Comparison of ENCODE assay signal across 16 cellular contexts in genomic region chr7:70566659-70567058, GRCh38.
DNase-seq lines count a peak whose midpoint lies in the region; ATAC-seq and TF ChIP-seq lines count a peak whose summit lies in the region.
"Had no signal": no experiment of that assay in that cellular context is flagged by ENCODE, and none has a peak within 500 bp of the region (broad histone marks: within the 10 kb centered on the region; RNA-seq: fewer than 3 reads in every experiment).

No MANE protein-coding gene starts in this region.

- H3K36me3 ChIP-seq in right lobe of liver: no peaks in the 10 kb centered on the region

- peaks cover 0 to 60% (median 23%) of the 10 kb centered on the region in 4 donors for H3K4me1 ChIP-seq in right lobe of liver

- no peaks in the 10 kb centered on the region for H3K27me3 ChIP-seq in right lobe of liver

- H3K27ac ChIP-seq in right lobe of liver: peak overlapping the region in 1 of 3 donors; percentile 26
- H3K27ac ChIP-seq: PC-9 had no signal

- H3K4me3 ChIP-seq in AG10803 (ENCODE audit: low read length) (no peak overlapping the region), right lobe of liver (no peak overlapping the region)
- H3K4me3 ChIP-seq: PC-9 had no signal

- ATAC-seq in right lobe of liver: peak; percentile 12 to 33 (median 18)

- H3K9me3 ChIP-seq in right lobe of liver: no peaks in the 10 kb centered on the region

- peak; percentile 18 for DNase-seq in AG10803 (ENCODE audit: low read depth)
- DNase-seq in NCI-H226: peak; percentile 20
- DNase-seq in dedifferentiated amniotic fluid mesenchymal stem cell (ENCODE audit: extremely low spot score): peak; percentile 56
- DNase-seq in right lobe of liver: no peak
- DNase-seq in NCI-H2196 treated with DMSO at 0.1 percent for 48 hours (lab: John Stamatoyannopoulos, UW; ENCODE audit: unreplicated experiment): no peak
- no peak for DNase-seq in T-helper 9 cell
- no peak for DNase-seq in NCI-H1694 (lab: John Stamatoyannopoulos, UW)
- no peak for DNase-seq in DMS153 treated with DMSO at 0.1 percent for 48 hours (lab: John Stamatoyannopoulos, UW; ENCODE audit: unreplicated experiment)
- DNase-seq: Calu3; CD4-positive, alpha-beta T cell; DMS79 treated with DMSO at 0.1 percent for 48 hours; H7; NCI-H146; NCI-H446 treated with DMSO at 0.1 percent for 48 hours; NCI-H748 treated with DMSO at 0.1 percent for 48 hours; PC-9 had no signal

- no peak for TF ChIP-seq POLR2A in right lobe of liver (IDR thresholded peaks at IDR 0.05)

- intact Hi-C loops in right lobe of liver (cut with DNase I): no loop called here

- TF ChIP-seq CTCF in AG10803 (conservative IDR thresholded peaks at IDR 0.05; ENCODE audit: low read length): no peak
- no peak for TF ChIP-seq CTCF in right lobe of liver (IDR thresholded peaks at IDR 0.05)

- WGBS in right lobe of liver (ENCODE audit: insufficient coverage, low coverage, low lambda C conversion rate, missing lambda C conversion rate): 15% methylated on average over 3 of the region's 3 CpGs

Comparison
In these comparisons a context has a peak if more than half of its experiments do, and no peak if none do; other contexts are left out.
1. DNase-seq: peak in AG10803 (single experiment), NCI-H226 (single experiment) and dedifferentiated amniotic fluid mesenchymal stem cell (single experiment); none in right lobe of liver (0 of 3), NCI-H2196 treated with DMSO at 0.1 percent for 48 hours (single experiment), T-helper 9 cell (single experiment), NCI-H1694 (single experiment) and DMS153 treated with DMSO at 0.1 percent for 48 hours (single experiment).